9 cellular contexts compared by ENCODE assay signal in the genomic region with DNA sequence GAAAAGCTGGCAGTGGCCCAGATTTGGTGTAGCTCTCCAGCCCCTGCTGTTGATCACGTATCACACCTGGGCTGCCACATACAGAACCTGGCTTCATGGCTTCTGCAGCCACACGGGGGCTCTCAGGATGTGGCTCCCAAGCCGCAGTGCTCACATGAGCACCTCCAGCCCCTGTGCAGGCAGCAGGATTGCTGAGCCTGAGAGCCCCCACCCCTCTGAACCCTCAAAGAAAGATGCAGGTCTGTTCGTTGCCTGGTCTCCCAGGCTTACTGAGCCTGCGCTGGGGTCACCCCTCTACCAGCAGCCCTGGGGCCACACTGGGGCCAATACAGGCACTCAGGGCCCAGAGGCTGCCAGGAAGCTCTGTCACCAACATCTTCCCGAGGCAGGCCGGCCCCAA. TPM values are rescaled to one million over a fixed set of nuclear protein-coding genes. Genes with fewer than 3 reads are reported as not detected.
DNase-seq lines count a peak whose midpoint lies in the region; ATAC-seq and TF ChIP-seq lines count a peak whose summit lies in the region.
"Had no signal": no experiment of that assay in that cellular context is flagged by ENCODE, and none has a peak within 500 bp of the region (broad histone marks: within the 10 kb centered on the region; RNA-seq: fewer than 3 reads in every experiment).

No MANE protein-coding gene starts in this region.

- intact Hi-C loops in heart right ventricle (cut with DNase I), result loop anchor here in 6 of 10 donors (2.0 to 10.0 kb wide), 5 partner anchors 39 to 61 kb away; a partner anchor contains a TSS
- intact Hi-C loops in transverse colon (cut with DNase I; ENCODE audit: low total_unique reads), result no loop called here

- 70 to 73% methylated on average over 7 of the region's 7 CpGs for WGBS in heart right ventricle, 2 donors
- 59% methylated on average over 7 of the region's 7 CpGs; no CpG with 5 or more reads in 1 of the 2 donors for WGBS in transverse colon (ENCODE audit: low coverage in 1 of 2), 2 donors

- DNase-seq in activated CD8-positive, alpha-beta memory T cell treated with anti-CD3 and anti-CD28 coated beads for 24 hours, result peak; percentile 81
- no peak for DNase-seq in activated CD8-positive, alpha-beta memory T cell treated with anti-CD3 and anti-CD28 coated beads, Interleukin-2, amount 50 U/mL, for 48 hours
- peak; percentile 84 for DNase-seq in activated CD8-positive, alpha-beta T cell treated with anti-CD3 and anti-CD28 coated beads, Interleukin-2, amount 10 ng/mL, durations not matched to agents 7 days and 5 days
- DNase-seq in heart right ventricle, result no peak
- peak; percentile 56 for DNase-seq in transverse colon
- DNase-seq in foreskin fibroblast, result no peak
- no peak for DNase-seq in MV-4-11 (lab: John Stamatoyannopoulos, UW)
- DNase-seq: NCI-H748 treated with DMSO at 0.1 percent for 48 hours had no signal

- no peak for TF ChIP-seq CTCF in heart right ventricle (IDR thresholded peaks at IDR 0.05)
- TF ChIP-seq CTCF in transverse colon (IDR thresholded peaks at IDR 0.05), result no peak
- TF ChIP-seq CTCF in foreskin fibroblast (IDR thresholded peaks at IDR 0.05; ENCODE audit: low read depth, low read length), result no peak

- H3K27me3 ChIP-seq in heart right ventricle (no peaks in the 10 kb centered on the region), transverse colon (no peaks in the 10 kb centered on the region)

- H3K27me3 Mint-ChIP-seq in activated CD8-positive, alpha-beta T cell treated with anti-CD3 and anti-CD28 coated beads, Interleukin-2, amount 10 ng/mL, durations not matched to agents 7 days and 5 days (ENCODE audit: low read depth), result no peaks in the 10 kb centered on the region

- H3K9me3 ChIP-seq in heart right ventricle, result no peaks in the 10 kb centered on the region
- no peaks in the 10 kb centered on the region for H3K9me3 ChIP-seq in transverse colon

- ATAC-seq in activated CD8-positive, alpha-beta T cell treated with anti-CD3 and anti-CD28 coated beads, Interleukin-2, amount 10 ng/mL, durations not matched to agents 7 days and 5 days, result peak; percentile 42
- ATAC-seq in heart right ventricle (no peak), GM18873 (IDR thresholded peaks at IDR 0.05; ENCODE audit: low FRiP score, unreplicated experiment) (no peak)

- peaks cover 61% of the 10 kb centered on the region for H3K36me3 Mint-ChIP-seq in activated CD8-positive, alpha-beta T cell treated with anti-CD3 and anti-CD28 coated beads, Interleukin-2, amount 10 ng/mL, durations not matched to agents 7 days and 5 days (ENCODE audit: low read depth)

- POLR2A ChIA-PET in activated CD8-positive, alpha-beta T cell treated with anti-CD3 and anti-CD28 coated beads, Interleukin-2, amount 10 ng/mL, durations not matched to agents 7 days and 5 days (lab: Charles Lee), result interaction anchor here (0.6 to 5.4 kb wide), 12 partner anchors 10 to 337 kb away, joined by 3 to 68 read pairs (median 6); a partner anchor contains a TSS

- in situ Hi-C loops in transverse colon (cut with MboI; ENCODE audit: low pct_ligation_motif_present in 1 of 4, low pct_unique_long_range_greater_than_20kb in 1 of 4, low sequenced_read_pairs in 3 of 4), result no loop called here

- H3K4me1 ChIP-seq in heart right ventricle, result peaks cover 26 to 89% (median 71%) of the 10 kb centered on the region in 9 donors
- peaks cover 24 to 46% (median 42%) of the 10 kb centered on the region in 4 donors for H3K4me1 ChIP-seq in transverse colon

- H3K4me3 Mint-ChIP-seq in activated CD8-positive, alpha-beta T cell treated with anti-CD3 and anti-CD28 coated beads, Interleukin-2, amount 10 ng/mL, durations not matched to agents 7 days and 5 days, result peak overlapping the region; percentile 86

- H3K36me3 ChIP-seq in heart right ventricle (peaks cover 0 to 9% (median 0%) of the 10 kb centered on the region in 9 donors), transverse colon (no peaks in the 10 kb centered on the region)

- peak overlapping the region; percentile 90 for H3K27ac Mint-ChIP-seq in activated CD8-positive, alpha-beta T cell treated with anti-CD3 and anti-CD28 coated beads, Interleukin-2, amount 10 ng/mL, durations not matched to agents 7 days and 5 days

- H3K27ac ChIP-seq in heart right ventricle, result peak overlapping the region; percentile 32 to 97 (median 90)
- peak overlapping the region; percentile 81 to 90 (median 84) for H3K27ac ChIP-seq in transverse colon

- CTCF ChIA-PET in activated CD8-positive, alpha-beta T cell treated with anti-CD3 and anti-CD28 coated beads, Interleukin-2, amount 10 ng/mL, durations not matched to agents 7 days and 5 days (lab: Charles Lee), result interaction anchor here (0.9 to 9.9 kb wide), 11 partner anchors 10 to 193 kb away, joined by 3 to 179 read pairs (median 15); a partner anchor contains a TSS

- peak overlapping the region in 2 of 10 donors; percentile 1 to 92 for H3K4me3 ChIP-seq in heart right ventricle
- no peak overlapping the region for H3K4me3 ChIP-seq in transverse colon
- no peak overlapping the region for H3K4me3 ChIP-seq in foreskin fibroblast (ENCODE audit: low read depth in 1 of 2, low read length in 2 of 2)

- no peak for TF ChIP-seq EP300 in transverse colon (IDR thresholded peaks at IDR 0.05; ENCODE audit: low read depth)

- TF ChIP-seq POLR2A in transverse colon (IDR thresholded peaks at IDR 0.05), result no peak

- H3K4me1 Mint-ChIP-seq in activated CD8-positive, alpha-beta T cell treated with anti-CD3 and anti-CD28 coated beads, Interleukin-2, amount 10 ng/mL, durations not matched to agents 7 days and 5 days (ENCODE audit: low read depth), result peaks cover 79% of the 10 kb centered on the region

- H3K9me3 Mint-ChIP-seq in activated CD8-positive, alpha-beta T cell treated with anti-CD3 and anti-CD28 coated beads, Interleukin-2, amount 10 ng/mL, durations not matched to agents 7 days and 5 days (ENCODE audit: insufficient read depth), result no peaks in the 10 kb centered on the region

RNA-seq across cellular contexts. Expression of a gene that starts 2.7 kb away (rescaled TPM):
- 10 to 100 TPM; 46.0 to 47.7 TPM for total RNA-seq in activated CD8-positive, alpha-beta T cell treated with anti-CD3 and anti-CD28 coated beads, Interleukin-2, amount 10 ng/mL, durations not matched to agents 7 days and 5 days
- total RNA-seq in heart right ventricle (10 to 100 TPM in 9 of 10 donors, 1 to 10 TPM in 1; 7.0 to 38.8 (median 16.5) TPM), transverse colon (10 to 100 TPM in 3 of 4 donors, 1 to 10 TPM in 1; 8.6 to 38.8 (median 14.2) TPM)
- polyA plus RNA-seq in heart right ventricle, result 10 to 100 TPM; 38.8 to 47.9 TPM

RNA-seq across cellular contexts. Expression of a gene that starts 47.1 kb away (rescaled TPM):
- 10 to 100 TPM; 38.7 to 41.0 TPM for total RNA-seq in activated CD8-positive, alpha-beta T cell treated with anti-CD3 and anti-CD28 coated beads, Interleukin-2, amount 10 ng/mL, durations not matched to agents 7 days and 5 days
- total RNA-seq in heart right ventricle, result 10 to 100 TPM; 30.3 to 83.3 (median 40.0) TPM
- 10 to 100 TPM; 26.7 to 34.8 TPM for polyA plus RNA-seq in heart right ventricle
- 10 to 100 TPM; 13.9 to 33.3 (median 21.4) TPM for total RNA-seq in transverse colon

Comparison
In these comparisons a context has a peak if more than half of its experiments do, and no peak if none do; other contexts are left out.
1. DNase-seq: peak in activated CD8-positive, alpha-beta memory T cell treated with anti-CD3 and anti-CD28 coated beads for 24 hours (single experiment), activated CD8-positive, alpha-beta T cell treated with anti-CD3 and anti-CD28 coated beads, Interleukin-2, amount 10 ng/mL, durations not matched to agents 7 days and 5 days (single experiment) and transverse colon (single experiment); none in activated CD8-positive, alpha-beta memory T cell treated with anti-CD3 and anti-CD28 coated beads, Interleukin-2, amount 50 U/mL, for 48 hours (single experiment), heart right ventricle (0 of 2), foreskin fibroblast (0 of 2) and MV-4-11 (single experiment).